In genomic region chr15:40449275-40449674, GRCh38 we compare ENCODE assay signal across 16 cellular contexts. TPM values are rescaled to one million over a fixed set of nuclear protein-coding genes. Genes with fewer than 3 reads are reported as not detected.
A peak's percentile ranks its signal among the peaks of the same experiment; 100 is the strongest.
DNase-seq lines count a peak whose midpoint lies in the region; ATAC-seq, FAIRE-seq and TF ChIP-seq lines count a peak whose summit lies in the region.
"Had no signal": no experiment of that assay in that cellular context is flagged by ENCODE, and none has a peak within 500 bp of the region (broad histone marks: within the 10 kb centered on the region; RNA-seq: fewer than 3 reads in every experiment).

No MANE protein-coding gene starts in this region.

- H3K9ac ChIP-seq in mammary epithelial cell (ENCODE audit: insufficient read depth, low read length) (no peak overlapping the region), SK-N-SH (no peak overlapping the region)

- H3K27ac Mint-ChIP-seq in MCF 10A (ENCODE audit: low read depth, unreplicated experiment), result no peak overlapping the region
- H3K27ac Mint-ChIP-seq: activated T-cell treated with anti-CD3 and anti-CD28 coated beads, Interleukin-2, amount 50 U/mL, for 72 hours; stimulated activated memory B cell treated with anti-CD40 and anti-IgM and Interleukin-4, amounts not matched to agents 10 μg/mL and 1 μg/mL and 100 μg/mL, for 72 hours had no signal

- CTCF ChIA-PET in MCF 10A (lab: Yijun Ruan, JAX) (interaction anchor here (0.6 to 1.6 kb wide), 4 partner anchors 20 to 170 kb away, joined by 3 to 7 read pairs (median 4); no protein-coding TSS in a partner anchor), mammary epithelial cell (lab: Charles Lee; ENCODE audit: low non-redundant PET) (no interaction called here), SK-N-SH (lab: Yijun Ruan, JAX) (interaction anchor here (0.8 to 1.9 kb wide), 3 partner anchors 12 to 112 kb away, joined by 3 to 5 read pairs (median 3); partner anchors contain the start of gene CHST14)

- no peak for TF ChIP-seq EP300 in SK-N-SH (IDR thresholded peaks at IDR 0.05; ENCODE audit: borderline replicate concordance in 1 of 2, low read depth in 1 of 2, low read length in 1 of 2)

- TF ChIP-seq RAD21 in SK-N-SH (IDR thresholded peaks at IDR 0.05; ENCODE audit: low read length), result no peak

- in situ Hi-C loops in mammary epithelial cell (cut with MboI; ENCODE audit: low sequenced_read_pairs in 2 of 2), result no loop called here

- no peaks in the 10 kb centered on the region for H4K20me1 ChIP-seq in mammary epithelial cell (ENCODE audit: insufficient read depth, low read length)
- peaks cover 77% of the 10 kb centered on the region for H4K20me1 ChIP-seq in SK-N-SH (ENCODE audit: insufficient read depth)

- H3K79me2 ChIP-seq in mammary epithelial cell (ENCODE audit: insufficient read depth, low read length) (peaks cover 76% of the 10 kb centered on the region), SK-N-SH (ENCODE audit: insufficient read depth) (peaks cover 91% of the 10 kb centered on the region)

- H3K27me3 Mint-ChIP-seq in MCF 10A (ENCODE audit: insufficient read depth, unreplicated experiment), result no peaks in the 10 kb centered on the region
- H3K27me3 Mint-ChIP-seq: stimulated activated memory B cell treated with anti-CD40 and anti-IgM and Interleukin-4, amounts not matched to agents 10 μg/mL and 1 μg/mL and 100 μg/mL, for 72 hours had no signal

- no peaks in the 10 kb centered on the region for H3K9me2 ChIP-seq in SK-N-SH

- no peak overlapping the region for H3K4me3 Mint-ChIP-seq in MCF 10A (ENCODE audit: unreplicated experiment)
- H3K4me3 Mint-ChIP-seq: activated T-cell treated with anti-CD3 and anti-CD28 coated beads, Interleukin-2, amount 50 U/mL, for 72 hours; stimulated activated memory B cell treated with anti-CD40 and anti-IgM and Interleukin-4, amounts not matched to agents 10 μg/mL and 1 μg/mL and 100 μg/mL, for 72 hours had no signal

- peaks cover 29% of the 10 kb centered on the region for H3K4me1 Mint-ChIP-seq in MCF 10A (ENCODE audit: insufficient read depth, unreplicated experiment)

- H3K27ac ChIP-seq in mammary epithelial cell (ENCODE audit: insufficient read depth, low read depth, low read length) (no peak overlapping the region), SK-N-SH (ENCODE audit: low read depth in 2 of 2, low read length in 1 of 2) (no peak overlapping the region; a peak in 1 of 4 replicates)
- H3K27ac ChIP-seq: ascending aorta had no signal

- dilution Hi-C loops in mammary epithelial cell (cut with HindIII; ENCODE audit: low sequenced_read_pairs), result no loop called here

- POLR2A ChIA-PET in MCF 10A (lab: Yijun Ruan, JAX) (interaction anchor here (0.6 to 2.1 kb wide), 2 partner anchors 9 to 42 kb away, joined by 3 to 9 read pairs; partner anchors contain the start of gene BAHD1), SK-N-SH (lab: Yijun Ruan, JAX) (no interaction called here)

- no peak overlapping the region for H3K4me3 ChIP-seq in mammary epithelial cell (replicated peaks in 1 of 3; ENCODE audit: insufficient read depth in 1 of 3, low read depth in 2 of 3, low read length in 3 of 3)
- no peak overlapping the region for H3K4me3 ChIP-seq in SK-N-SH (ENCODE audit: low read depth in 2 of 2, low read length in 1 of 2)
- no peak overlapping the region for H3K4me3 ChIP-seq in fibroblast of pulmonary artery (replicated peaks; ENCODE audit: low read depth, low read length)
- H3K4me3 ChIP-seq: ascending aorta had no signal

- no peak overlapping the region for H3K4me2 ChIP-seq in mammary epithelial cell (ENCODE audit: insufficient read depth, low read depth, low read length)
- H3K4me2 ChIP-seq in SK-N-SH, result no peak overlapping the region

- intact Hi-C loops in MCF 10A (cut with micrococcal nuclease), result loop anchor here (10.0 kb wide), 1 partner anchor 116 kb away; the partner anchor contains the start of genes CCDC32 and RPUSD2
- intact Hi-C loops in mammary epithelial cell (cut with micrococcal nuclease), result loop anchor here (10.0 kb wide), 1 partner anchor 246 kb away; the partner anchor contains the start of gene RAD51
- intact Hi-C loops in left ventricle myocardium superior (cut with micrococcal nuclease), result no loop called here

- no peaks in the 10 kb centered on the region for H3K36me3 Mint-ChIP-seq in MCF 10A (ENCODE audit: insufficient read depth, unreplicated experiment)
- H3K36me3 Mint-ChIP-seq: stimulated activated memory B cell treated with anti-CD40 and anti-IgM and Interleukin-4, amounts not matched to agents 10 μg/mL and 1 μg/mL and 100 μg/mL, for 72 hours had no signal

- H3K27me3 ChIP-seq in mammary epithelial cell (ENCODE audit: insufficient read depth, low read length) (no peaks in the 10 kb centered on the region), SK-N-SH (ENCODE audit: insufficient read depth) (no peaks in the 10 kb centered on the region)
- H3K27me3 ChIP-seq: ascending aorta had no signal

- no peaks in the 10 kb centered on the region for H3F3A ChIP-seq in SK-N-SH (replicated peaks; ENCODE audit: insufficient read depth)

- H3K9me3 ChIP-seq in mammary epithelial cell (replicated peaks; ENCODE audit: insufficient read depth, low read length) (no peaks in the 10 kb centered on the region), SK-N-SH (no peaks in the 10 kb centered on the region)
- H3K9me3 ChIP-seq: ascending aorta had no signal

- H2AFZ ChIP-seq in mammary epithelial cell (ENCODE audit: low read depth, low read length) (no peak overlapping the region), SK-N-SH (ENCODE audit: low read depth) (no peak overlapping the region)

- ATAC-seq in HG03196 (IDR thresholded peaks at IDR 0.05; ENCODE audit: unreplicated experiment) (no peak), left ventricle myocardium superior (no peak)
- ATAC-seq: activated T-cell treated with anti-CD3 and anti-CD28 coated beads, Interleukin-2, amount 50 U/mL, for 72 hours; stimulated activated memory B cell treated with anti-CD40 and anti-IgM and Interleukin-4, amounts not matched to agents 10 μg/mL and 1 μg/mL and 100 μg/mL, for 72 hours had no signal

- BruUV-seq in MCF 10A (replicated peaks; lab: Mats Ljungman, UMichigan) (no TSS peak), mammary epithelial cell (replicated peaks; lab: Mats Ljungman, UMichigan) (no TSS peak)

- peak; percentile 55 for FAIRE-seq in urothelium cell line (lab: Jason Lieb, UNC)

- no peaks in the 10 kb centered on the region for H3K36me3 ChIP-seq in mammary epithelial cell (ENCODE audit: insufficient read depth, low read length)
- H3K36me3 ChIP-seq in SK-N-SH (replicated peaks in 1 of 2; ENCODE audit: control insufficient read depth in 1 of 2, insufficient read depth in 2 of 2, low read length in 1 of 2), result no peaks in the 10 kb centered on the region
- H3K36me3 ChIP-seq: ascending aorta had no signal

- H3K4me1 ChIP-seq in mammary epithelial cell (ENCODE audit: insufficient read depth, low read length), result peaks cover 11% of the 10 kb centered on the region
- H3K4me1 ChIP-seq in SK-N-SH (ENCODE audit: control insufficient read depth in 1 of 2, insufficient read depth in 2 of 2, low read depth in 1 of 2, low read length in 1 of 2), result peaks cover 6 to 10% of the 10 kb centered on the region in 2 experiments; a peak in 2 of 4 replicates

- DNase-seq in MCF 10A (ENCODE audit: unreplicated experiment) (peak; percentile 50), mammary epithelial cell (no peak), SK-N-SH (no peak), fibroblast of pulmonary artery (ENCODE audit: low read depth) (peak; percentile 32), urothelium cell line (ENCODE audit: low spot score) (no peak), OCI-M1 (lab: John Stamatoyannopoulos, UW) (no peak), left ventricle myocardium superior (no peak)
- DNase-seq: activated CD4-positive, alpha-beta T cell treated with anti-CD3 and anti-CD28 coated beads, Interleukin-2, amount 50 U/mL, for 48 hours; activated T-cell treated with anti-CD3 and anti-CD28 coated beads, Interleukin-2, amount 50 U/mL, for 72 hours; foreskin melanocyte; NCI-H2029 treated with DMSO at 0.1 percent for 48 hours; nucleus accumbens; SHP77 had no signal

- H3K9me3 Mint-ChIP-seq in MCF 10A (ENCODE audit: unreplicated experiment), result no peaks in the 10 kb centered on the region
- H3K9me3 Mint-ChIP-seq: activated T-cell treated with anti-CD3 and anti-CD28 coated beads, Interleukin-2, amount 50 U/mL, for 72 hours; stimulated activated memory B cell treated with anti-CD40 and anti-IgM and Interleukin-4, amounts not matched to agents 10 μg/mL and 1 μg/mL and 100 μg/mL, for 72 hours had no signal

- no peak for TF ChIP-seq CTCF in MCF 10A (IDR thresholded peaks at IDR 0.05; ENCODE audit: unreplicated experiment)
- no peak for TF ChIP-seq CTCF in mammary epithelial cell (conservative IDR thresholded peaks at IDR 0.05 in 1 of 2, IDR thresholded peaks at IDR 0.05 in 1 of 2; ENCODE audit: extremely low read depth in 1 of 2, insufficient read depth in 1 of 2, low read depth in 1 of 2, low read length in 2 of 2)
- TF ChIP-seq CTCF in SK-N-SH (IDR thresholded peaks at IDR 0.05), result no peak
- no peak for TF ChIP-seq CTCF in fibroblast of pulmonary artery (IDR thresholded peaks at IDR 0.05; ENCODE audit: low read length, missing control alignments)

TF ChIP-seq in SK-N-SH, 30 proteins besides CTCF, POLR2A, EP300 and RAD21 (continues in another document):
- TF ChIP-seq NRF1 (IDR thresholded peaks at IDR 0.05; ENCODE audit: low read depth, low read length), result no peak

RNA-seq across cellular contexts. Expression of gene BAHD1, which starts 8.5 kb away (rescaled TPM):
- total RNA-seq in MCF 10A (2022) (14.9 and 15.1 TPM in 2 replicates), mammary epithelial cell (10 to 100 TPM; 11.7 to 13.7 TPM), left ventricle myocardium superior (18.1 TPM)
- polyA plus RNA-seq in mammary epithelial cell (6.6 TPM), SK-N-SH (2012; rRNA removed) (4.7 and 5.5 TPM in 2 replicates)
- polyA minus RNA-seq in mammary epithelial cell, result 12.9 TPM
- polyA plus RNA-seq in SK-N-SH (2012; cell fraction: cytosol; rRNA removed), result 3.5 and 5.2 TPM in 2 replicates
- 20.7 and 22.9 TPM in 2 replicates for polyA plus RNA-seq in SK-N-SH (2012; cell fraction: nucleus; rRNA removed)

RNA-seq across cellular contexts. Expression of gene CHST14, which starts 21.5 kb away (rescaled TPM):
- total RNA-seq in MCF 10A (2022) (5.8 and 7.3 TPM in 2 replicates), mammary epithelial cell (10 to 100 TPM in 1 of 2 donors, 1 to 10 TPM in 1; 9.8 to 11.1 TPM), left ventricle myocardium superior (6.0 TPM)
- polyA plus RNA-seq in mammary epithelial cell (7.7 TPM), SK-N-SH (2012; rRNA removed) (34.2 and 43.2 TPM in 2 replicates)
- 6.6 TPM for polyA minus RNA-seq in mammary epithelial cell
- polyA plus RNA-seq in SK-N-SH (2012; cell fraction: cytosol; rRNA removed), result 24.9 and 34.3 TPM in 2 replicates
- polyA plus RNA-seq in SK-N-SH (2012; cell fraction: nucleus; rRNA removed), result 20.4 and 24.0 TPM in 2 replicates

RNA-seq across cellular contexts. Expression of gene IVD, which starts 43.7 kb away (rescaled TPM):
- 53.8 and 61.6 TPM in 2 replicates for total RNA-seq in MCF 10A (2022)
- total RNA-seq in mammary epithelial cell, result 10 to 100 TPM; 40.3 to 44.3 TPM
- 41.1 TPM for polyA plus RNA-seq in mammary epithelial cell
- 96.7 TPM for polyA minus RNA-seq in mammary epithelial cell
- polyA plus RNA-seq in SK-N-SH (2012; rRNA removed), result 54.2 and 73.8 TPM in 2 replicates
- polyA plus RNA-seq in SK-N-SH (2012; cell fraction: cytosol; rRNA removed), result 36.1 and 49.7 TPM in 2 replicates
- polyA plus RNA-seq in SK-N-SH (2012; cell fraction: nucleus; rRNA removed), result 81.3 and 112 TPM in 2 replicates
- 97.2 TPM for total RNA-seq in left ventricle myocardium superior

Comparison
In these comparisons a context has a peak if more than half of its experiments do, and no peak if none do; other contexts are left out.
1. DNase-seq: peak in MCF 10A (single experiment) and fibroblast of pulmonary artery (single experiment); none in mammary epithelial cell (single experiment), SK-N-SH (single experiment), urothelium cell line (single experiment), OCI-M1 (single experiment) and left ventricle myocardium superior (single experiment).